20 cellular contexts compared by ENCODE assay signal in the genomic region with DNA sequence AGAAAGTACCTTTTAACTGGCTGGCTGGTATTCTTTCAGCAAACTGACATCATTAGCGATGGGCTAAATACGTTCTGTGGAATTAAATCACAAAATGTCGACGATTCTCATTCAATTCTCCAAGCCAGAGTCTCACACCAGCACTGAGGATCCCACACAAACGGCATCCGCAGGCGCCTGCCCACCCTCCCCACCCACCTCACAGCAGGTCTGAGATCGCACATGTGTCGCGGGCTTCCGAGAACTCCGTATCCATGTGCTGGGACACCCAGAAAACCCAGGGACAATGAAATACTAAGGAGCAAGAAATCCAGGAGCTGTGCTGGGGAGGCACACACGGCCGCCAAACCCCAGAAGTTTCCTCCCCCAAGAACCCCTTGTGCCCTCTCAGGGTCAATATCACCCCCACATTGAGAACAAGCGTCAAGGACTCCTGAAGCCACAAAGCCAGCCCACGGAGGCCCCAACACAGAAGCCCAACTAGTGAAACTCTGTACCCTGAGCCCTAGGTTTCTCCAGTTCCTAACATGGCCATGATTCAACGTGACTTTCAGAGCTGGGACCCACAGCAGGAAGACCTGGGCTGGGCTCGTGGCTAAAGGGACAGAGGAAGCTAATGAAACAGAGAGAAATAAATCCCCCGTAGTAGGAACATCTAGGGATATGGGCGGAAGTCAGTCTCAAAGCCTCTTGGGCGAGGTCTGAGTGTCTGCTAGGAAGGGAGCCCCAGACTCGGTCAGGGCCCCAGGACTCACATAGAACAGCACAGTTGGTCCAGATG. TPM values are rescaled to one million over a fixed set of nuclear protein-coding genes. Genes with fewer than 3 reads are reported as not detected.
A peak's percentile ranks its signal among the peaks of the same experiment; 100 is the strongest.
DNase-seq lines count a peak whose midpoint lies in the region; ATAC-seq and TF ChIP-seq lines count a peak whose summit lies in the region.
"Had no signal": no experiment of that assay in that cellular context is flagged by ENCODE, and none has a peak within 500 bp of the region (broad histone marks: within the 10 kb centered on the region; RNA-seq: fewer than 3 reads in every experiment).

No MANE protein-coding gene starts in this region.

- H3K4me2 ChIP-seq in BLaER1 treated with 17β-estradiol and CSF1 and Interleukin-3, amounts not matched to agents 10 nM and 100 nM, result peak overlapping the region in 7 of 11 experiments; percentile 9 to 98 (median 93); a peak in 13 of 22 replicates
- no peak overlapping the region for H3K4me2 ChIP-seq in SK-N-SH
- H3K4me2 ChIP-seq: smooth muscle cell had no signal

- peaks cover 91 to 100% (median 98%) of the 10 kb centered on the region in 11 experiments for H4K20me1 ChIP-seq in BLaER1 treated with 17β-estradiol and CSF1 and Interleukin-3, amounts not matched to agents 10 nM and 100 nM
- H4K20me1 ChIP-seq in SK-N-SH (ENCODE audit: insufficient read depth), result peaks cover 49% of the 10 kb centered on the region

- H3K27ac Mint-ChIP-seq in progenitor cell of endocrine pancreas, result no peak overlapping the region
- H3K27ac Mint-ChIP-seq: activated B cell treated with CpG ODN at 0.5 μM for 24 hours, T-cell had no signal

- TF ChIP-seq EP300 in SK-N-SH (IDR thresholded peaks at IDR 0.05; ENCODE audit: borderline replicate concordance in 1 of 2, low read depth in 1 of 2, low read length in 1 of 2), result no peak

- no peaks in the 10 kb centered on the region for H3K9me3 ChIP-seq in BLaER1 treated with 17β-estradiol and CSF1 and Interleukin-3, amounts not matched to agents 10 nM and 100 nM (replicated peaks in 1 of 11)
- H3K9me3 ChIP-seq in RWPE2 (ENCODE audit: severe bottlenecking) (no peaks in the 10 kb centered on the region), esophagus squamous epithelium (no peaks in the 10 kb centered on the region), SK-N-SH (no peaks in the 10 kb centered on the region)
- H3K9me3 ChIP-seq: breast epithelium, vagina had no signal

- TF ChIP-seq POLR2A in esophagus squamous epithelium (IDR thresholded peaks at IDR 0.05), result no peak

- peak; percentile 24 for DNase-seq in RWPE2 (ENCODE audit: low spot score)
- no peak for DNase-seq in esophagus squamous epithelium (lab: John Stamatoyannopoulos, UW)
- peak; percentile 1 for DNase-seq in progenitor cell of endocrine pancreas (ENCODE audit: low spot score, unreplicated experiment)
- DNase-seq in germinal center (ENCODE audit: low spot score), result no peak
- no peak for DNase-seq in brain microvascular endothelial cell
- DNase-seq in SK-N-SH, result no peak
- no peak for DNase-seq in NCI-H510A (lab: John Stamatoyannopoulos, UW)
- DNase-seq: activated B cell treated with CpG ODN at 0.5 μM for 24 hours; activated naive CD4-positive, alpha-beta T cell treated with anti-CD3 and anti-CD28 coated beads, Interleukin-2, amount 50 U/mL, for 16 hours; effector memory CD4-positive, alpha-beta T cell; EL; left cardiac atrium had no signal

- POLR2A ChIA-PET in SK-N-SH (lab: Yijun Ruan, JAX), result no interaction called here

- no peak overlapping the region for H3K4me3 ChIP-seq in BLaER1 treated with 17β-estradiol and CSF1 and Interleukin-3, amounts not matched to agents 10 nM and 100 nM
- H3K4me3 ChIP-seq in RWPE2 (ENCODE audit: severe bottlenecking) (no peak overlapping the region), esophagus squamous epithelium (no peak overlapping the region), brain microvascular endothelial cell (ENCODE audit: low read depth, low read length) (no peak overlapping the region), SK-N-SH (ENCODE audit: low read depth in 2 of 2, low read length in 1 of 2) (no peak overlapping the region)
- H3K4me3 ChIP-seq: breast epithelium, GM12878, smooth muscle cell, vagina had no signal

- no peaks in the 10 kb centered on the region for H3K9me3 Mint-ChIP-seq in progenitor cell of endocrine pancreas (ENCODE audit: low read depth)
- H3K9me3 Mint-ChIP-seq: activated B cell treated with CpG ODN at 0.5 μM for 24 hours, T-cell had no signal

- in situ Hi-C loops in brain microvascular endothelial cell (cut with HindIII; ENCODE audit: low pct_ligation_motif_present, low sequenced_read_pairs), result no loop called here

- intact Hi-C loops in esophagus squamous epithelium (cut with DNase I), result no loop called here

- H3F3A ChIP-seq in SK-N-SH (replicated peaks; ENCODE audit: insufficient read depth), result no peaks in the 10 kb centered on the region

- CTCF ChIA-PET in SK-N-SH (lab: Yijun Ruan, JAX), result interaction anchor here (1.0 to 1.6 kb wide), 5 partner anchors 8 to 214 kb away, joined by 3 to 8 read pairs (median 4); no protein-coding TSS in a partner anchor

- H3K79me2 ChIP-seq in SK-N-SH (ENCODE audit: insufficient read depth), result peaks cover 89% of the 10 kb centered on the region

- H3K9ac ChIP-seq in BLaER1 treated with 17β-estradiol and CSF1 and Interleukin-3, amounts not matched to agents 10 nM and 100 nM, result peak overlapping the region in 8 of 11 experiments; percentile 5 to 73 (median 34); a peak in 9 of 22 replicates
- H3K9ac ChIP-seq in SK-N-SH, result no peak overlapping the region
- H3K9ac ChIP-seq: parathyroid adenoma had no signal

- peaks cover 37% of the 10 kb centered on the region for H3K4me1 Mint-ChIP-seq in progenitor cell of endocrine pancreas (ENCODE audit: low read depth)

- H3K27me3 ChIP-seq in BLaER1 treated with 17β-estradiol and CSF1 and Interleukin-3, amounts not matched to agents 10 nM and 100 nM, result no peaks in the 10 kb centered on the region
- H3K27me3 ChIP-seq in RWPE2 (ENCODE audit: insufficient read depth, poor library complexity, severe bottlenecking) (no peaks in the 10 kb centered on the region), esophagus squamous epithelium (no peaks in the 10 kb centered on the region), brain microvascular endothelial cell (replicated peaks) (no peaks in the 10 kb centered on the region), SK-N-SH (ENCODE audit: insufficient read depth) (no peaks in the 10 kb centered on the region)
- H3K27me3 ChIP-seq: breast epithelium, vagina had no signal

- no peak for TF ChIP-seq RAD21 in SK-N-SH (IDR thresholded peaks at IDR 0.05; ENCODE audit: low read length)

- H2AFZ ChIP-seq in SK-N-SH (ENCODE audit: low read depth), result no peak overlapping the region
- H2AFZ ChIP-seq: parathyroid adenoma had no signal

- no peak for ATAC-seq in RWPE2 (ENCODE audit: low read depth)
- ATAC-seq: GM12878, left cardiac atrium, Right ventricle myocardium inferior, T-cell had no signal

- H3K36me3 Mint-ChIP-seq in progenitor cell of endocrine pancreas (ENCODE audit: insufficient read depth), result peaks cover 1% of the 10 kb centered on the region

- H3K27me3 Mint-ChIP-seq in progenitor cell of endocrine pancreas, result no peaks in the 10 kb centered on the region
- H3K27me3 Mint-ChIP-seq: activated B cell treated with CpG ODN at 0.5 μM for 24 hours, T-cell had no signal

- peaks cover 20 to 93% (median 63%) of the 10 kb centered on the region in 11 experiments; a peak in 21 of 22 replicates for H3K36me3 ChIP-seq in BLaER1 treated with 17β-estradiol and CSF1 and Interleukin-3, amounts not matched to agents 10 nM and 100 nM
- peaks cover 8% of the 10 kb centered on the region for H3K36me3 ChIP-seq in RWPE2 (ENCODE audit: low read depth)
- H3K36me3 ChIP-seq in esophagus squamous epithelium, result peaks cover 0 to 54% (median 11%) of the 10 kb centered on the region in 3 donors
- peaks cover 6% of the 10 kb centered on the region for H3K36me3 ChIP-seq in brain microvascular endothelial cell (replicated peaks)
- H3K36me3 ChIP-seq in SK-N-SH (replicated peaks in 1 of 2; ENCODE audit: control insufficient read depth in 1 of 2, insufficient read depth in 2 of 2, low read length in 1 of 2), result peaks cover 0 to 25% of the 10 kb centered on the region in 2 experiments
- H3K36me3 ChIP-seq: breast epithelium had no signal

- no peaks in the 10 kb centered on the region for H3K9me2 ChIP-seq in SK-N-SH

- H3K4me3 Mint-ChIP-seq in progenitor cell of endocrine pancreas (ENCODE audit: low read depth), result no peak overlapping the region
- H3K4me3 Mint-ChIP-seq: activated B cell treated with CpG ODN at 0.5 μM for 24 hours, T-cell had no signal

- H3K4me1 ChIP-seq in BLaER1 treated with 17β-estradiol and CSF1 and Interleukin-3, amounts not matched to agents 10 nM and 100 nM, result peaks cover 45 to 96% (median 87%) of the 10 kb centered on the region in 10 experiments
- H3K4me1 ChIP-seq in RWPE2 (ENCODE audit: insufficient read depth, poor library complexity, severe bottlenecking) (peaks cover 23% of the 10 kb centered on the region), esophagus squamous epithelium (peaks cover 41 to 95% (median 61%) of the 10 kb centered on the region in 3 donors), SK-N-SH (ENCODE audit: control insufficient read depth in 1 of 2, insufficient read depth in 2 of 2, low read depth in 1 of 2, low read length in 1 of 2) (no peaks in the 10 kb centered on the region; a peak in 1 of 4 replicates)
- H3K4me1 ChIP-seq: parathyroid adenoma had no signal

- 89 to 90% methylated on average over 9 to 17 of the region's 22 CpGs for WGBS in esophagus squamous epithelium, 2 donors
- 97% methylated on average over 20 of the region's 22 CpGs for WGBS in SK-N-SH (ENCODE audit: low lambda C conversion rate)

- no peak for TF ChIP-seq CTCF in RWPE2 (IDR thresholded peaks at IDR 0.05; ENCODE audit: poor library complexity, severe bottlenecking)
- TF ChIP-seq CTCF in esophagus squamous epithelium (IDR thresholded peaks at IDR 0.05), result no peak
- TF ChIP-seq CTCF in progenitor cell of endocrine pancreas (IDR thresholded peaks at IDR 0.05; ENCODE audit: unreplicated experiment), result no peak
- no peak for TF ChIP-seq CTCF in brain microvascular endothelial cell (IDR thresholded peaks at IDR 0.05; ENCODE audit: low read depth, low read length, missing control alignments)
- no peak for TF ChIP-seq CTCF in SK-N-SH (IDR thresholded peaks at IDR 0.05)

- peak overlapping the region in 10 of 11 experiments; percentile 5 to 58 (median 34); a peak in 11 of 22 replicates for H3K27ac ChIP-seq in BLaER1 treated with 17β-estradiol and CSF1 and Interleukin-3, amounts not matched to agents 10 nM and 100 nM
- no peak overlapping the region for H3K27ac ChIP-seq in RWPE2 (ENCODE audit: poor library complexity, severe bottlenecking)
- peak overlapping the region in 3 of 4 donors; percentile 10 to 98 (median 88) for H3K27ac ChIP-seq in esophagus squamous epithelium
- no peak overlapping the region for H3K27ac ChIP-seq in brain microvascular endothelial cell
- H3K27ac ChIP-seq in SK-N-SH (ENCODE audit: low read depth in 2 of 2, low read length in 1 of 2), result no peak overlapping the region
- H3K27ac ChIP-seq: parathyroid adenoma, vagina had no signal

TF ChIP-seq in SK-N-SH, 30 proteins besides CTCF, POLR2A, EP300 and RAD21 (continues in another document):
- TF ChIP-seq POLR2AphosphoS5 (IDR thresholded peaks at IDR 0.05; ENCODE audit: low read depth, low read length) (no peak), SMC3 (IDR thresholded peaks at IDR 0.05; ENCODE audit: low read depth, low read length) (no peak), EZH2phosphoT487 (IDR thresholded peaks at IDR 0.05; ENCODE audit: borderline replicate concordance, low read depth) (no peak), MXI1 (IDR thresholded peaks at IDR 0.05; ENCODE audit: low read depth, low read length) (no peak)

RNA-seq across cellular contexts. Expression of a gene that starts 8.0 kb away (rescaled TPM):
- 100 to 1,000 TPM in 1 of 4 donors, 10 to 100 TPM in 3; 53.0 to 106 (median 63.6) TPM for total RNA-seq in esophagus squamous epithelium
- 41.2 and 44.4 TPM in 2 replicates for total RNA-seq in progenitor cell of endocrine pancreas
- polyA plus RNA-seq in SK-N-SH (2012; rRNA removed), result 42.6 and 55.4 TPM in 2 replicates
- 21.1 and 39.4 TPM in 2 replicates for polyA plus RNA-seq in SK-N-SH (2012; cell fraction: cytosol; rRNA removed)
- 37.6 and 42.4 TPM in 2 replicates for polyA plus RNA-seq in SK-N-SH (2012; cell fraction: nucleus; rRNA removed)

Comparison
In these comparisons a context has a peak if more than half of its experiments do, and no peak if none do; other contexts are left out.
1. H3K27ac ChIP-seq: peak in BLaER1 treated with 17β-estradiol and CSF1 and Interleukin-3, amounts not matched to agents 10 nM and 100 nM (10 of 11) and esophagus squamous epithelium (3 of 4); none in RWPE2 (single experiment), brain microvascular endothelial cell (single experiment) and SK-N-SH (0 of 2).
2. DNase-seq: peak in RWPE2 (single experiment) and progenitor cell of endocrine pancreas (single experiment); none in esophagus squamous epithelium (single experiment), germinal center (single experiment), brain microvascular endothelial cell (single experiment), SK-N-SH (single experiment) and NCI-H510A (single experiment).